Comparison of ENCODE assay signal across 1 cellular context in genomic region chr1:167936930-167937708, GRCh38.
A peak's percentile ranks its signal among the peaks of the same experiment; 100 is the strongest.
TF ChIP-seq lines count a peak whose summit lies in the region.

Gene MPC2, minus strand, starts transcription at chr1:167937072. Its CDS starts 1,231 bp downstream, at chr1:167935841.

TF ChIP-seq in GM12878, 131 proteins besides CTCF, POLR2A, EP300 and RAD21 (continued from another document and continues in another):
- TF ChIP-seq, protein P1, sequence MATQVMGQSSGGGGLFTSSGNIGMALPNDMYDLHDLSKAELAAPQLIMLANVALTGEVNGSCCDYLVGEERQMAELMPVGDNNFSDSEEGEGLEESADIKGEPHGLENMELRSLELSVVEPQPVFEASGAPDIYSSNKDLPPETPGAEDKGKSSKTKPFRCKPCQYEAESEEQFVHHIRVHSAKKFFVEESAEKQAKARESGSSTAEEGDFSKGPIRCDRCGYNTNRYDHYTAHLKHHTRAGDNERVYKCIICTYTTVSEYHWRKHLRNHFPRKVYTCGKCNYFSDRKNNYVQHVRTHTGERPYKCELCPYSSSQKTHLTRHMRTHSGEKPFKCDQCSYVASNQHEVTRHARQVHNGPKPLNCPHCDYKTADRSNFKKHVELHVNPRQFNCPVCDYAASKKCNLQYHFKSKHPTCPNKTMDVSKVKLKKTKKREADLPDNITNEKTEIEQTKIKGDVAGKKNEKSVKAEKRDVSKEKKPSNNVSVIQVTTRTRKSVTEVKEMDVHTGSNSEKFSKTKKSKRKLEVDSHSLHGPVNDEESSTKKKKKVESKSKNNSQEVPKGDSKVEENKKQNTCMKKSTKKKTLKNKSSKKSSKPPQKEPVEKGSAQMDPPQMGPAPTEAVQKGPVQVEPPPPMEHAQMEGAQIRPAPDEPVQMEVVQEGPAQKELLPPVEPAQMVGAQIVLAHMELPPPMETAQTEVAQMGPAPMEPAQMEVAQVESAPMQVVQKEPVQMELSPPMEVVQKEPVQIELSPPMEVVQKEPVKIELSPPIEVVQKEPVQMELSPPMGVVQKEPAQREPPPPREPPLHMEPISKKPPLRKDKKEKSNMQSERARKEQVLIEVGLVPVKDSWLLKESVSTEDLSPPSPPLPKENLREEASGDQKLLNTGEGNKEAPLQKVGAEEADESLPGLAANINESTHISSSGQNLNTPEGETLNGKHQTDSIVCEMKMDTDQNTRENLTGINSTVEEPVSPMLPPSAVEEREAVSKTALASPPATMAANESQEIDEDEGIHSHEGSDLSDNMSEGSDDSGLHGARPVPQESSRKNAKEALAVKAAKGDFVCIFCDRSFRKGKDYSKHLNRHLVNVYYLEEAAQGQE (IDR thresholded peaks at IDR 0.05; ENCODE audit: low read depth, low read length), result no peak
- TF ChIP-seq EED (IDR thresholded peaks at IDR 0.05; ENCODE audit: low read depth) (peak; percentile 65), GATAD2B (conservative IDR thresholded peaks at IDR 0.05; ENCODE audit: low read depth) (no peak; the same call in 1 of the 2 replicates), STAT1 (conservative IDR thresholded peaks at IDR 0.05) (no peak; the same call in 1 of the 2 replicates), MYB (IDR thresholded peaks at IDR 0.05; ENCODE audit: borderline replicate concordance, low read depth, low read length) (no peak), STAT3 (IDR thresholded peaks at IDR 0.05; ENCODE audit: low read depth, low read length) (no peak), ZZZ3 (IDR thresholded peaks at IDR 0.05; ENCODE audit: control insufficient read depth, insufficient read length, low read depth) (no peak), SKIL (IDR thresholded peaks at IDR 0.05; ENCODE audit: low read depth, poor library complexity, severe bottlenecking) (peak; percentile 46), TBL1XR1 (IDR thresholded peaks at IDR 0.05; ENCODE audit: low read depth, low read length) (no peak), JUNB (IDR thresholded peaks at IDR 0.05) (no peak; the same call in 1 of the 2 replicates), ZBTB4 (CRISPR knock-in tag; IDR thresholded peaks at IDR 0.05) (no peak), ZBED1 (IDR thresholded peaks at IDR 0.05; ENCODE audit: borderline replicate concordance) (peak; percentile 14; the same call in 1 of the 2 replicates), NR2F1 (conservative IDR thresholded peaks at IDR 0.05) (no peak), ATF2 (IDR thresholded peaks at IDR 0.05; ENCODE audit: low read length) (no peak), JUND (IDR thresholded peaks at IDR 0.05; ENCODE audit: low read depth, low read length) (no peak), SP1 (IDR thresholded peaks at IDR 0.05; ENCODE audit: low read depth, low read length) (peak; percentile 16), SIN3A (IDR thresholded peaks at IDR 0.05; ENCODE audit: low read depth, low read length) (no peak), PML (IDR thresholded peaks at IDR 0.05; ENCODE audit: low read length) (peak; percentile 65; the same call in 1 of the 2 replicates), RELB (IDR thresholded peaks at IDR 0.05; ENCODE audit: low read depth) (peak; percentile 65; the same call in 1 of the 2 replicates), POLR2AphosphoS5 (IDR thresholded peaks at IDR 0.05; ENCODE audit: low read length) (peak; percentile 68), MEF2A (IDR thresholded peaks at IDR 0.05; ENCODE audit: insufficient read depth, low read depth, low read length) (0 out of 2 replicates have a peak, but pooled peaks have one; percentile 35), MTA2 (IDR thresholded peaks at IDR 0.05; ENCODE audit: low read depth) (0 out of 2 replicates have a peak, but pooled peaks have one; percentile 31), ZNF592 (IDR thresholded peaks at IDR 0.05) (no peak), ZNF24 (IDR thresholded peaks at IDR 0.05) (no peak), SRF (IDR thresholded peaks at IDR 0.05; ENCODE audit: low read depth in 2 of 2, low read length in 2 of 2) (no peak), SPI1 (IDR thresholded peaks at IDR 0.05; ENCODE audit: borderline replicate concordance, insufficient read depth, low read depth, low read length) (peak; percentile 87), CREM (IDR thresholded peaks at IDR 0.05; ENCODE audit: low read depth) (0 out of 2 replicates have a peak, but pooled peaks have one; percentile 15), CBFB (IDR thresholded peaks at IDR 0.05; ENCODE audit: low read depth) (no peak)
- TF ChIP-seq, protein P2, sequence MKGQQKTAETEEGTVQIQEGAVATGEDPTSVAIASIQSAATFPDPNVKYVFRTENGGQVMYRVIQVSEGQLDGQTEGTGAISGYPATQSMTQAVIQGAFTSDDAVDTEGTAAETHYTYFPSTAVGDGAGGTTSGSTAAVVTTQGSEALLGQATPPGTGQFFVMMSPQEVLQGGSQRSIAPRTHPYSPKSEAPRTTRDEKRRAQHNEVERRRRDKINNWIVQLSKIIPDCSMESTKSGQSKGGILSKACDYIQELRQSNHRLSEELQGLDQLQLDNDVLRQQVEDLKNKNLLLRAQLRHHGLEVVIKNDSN (IDR thresholded peaks at IDR 0.05; ENCODE audit: borderline replicate concordance, extremely low read length, insufficient read depth, low read depth, low read length), result no peak
- TF ChIP-seq, protein P3, sequence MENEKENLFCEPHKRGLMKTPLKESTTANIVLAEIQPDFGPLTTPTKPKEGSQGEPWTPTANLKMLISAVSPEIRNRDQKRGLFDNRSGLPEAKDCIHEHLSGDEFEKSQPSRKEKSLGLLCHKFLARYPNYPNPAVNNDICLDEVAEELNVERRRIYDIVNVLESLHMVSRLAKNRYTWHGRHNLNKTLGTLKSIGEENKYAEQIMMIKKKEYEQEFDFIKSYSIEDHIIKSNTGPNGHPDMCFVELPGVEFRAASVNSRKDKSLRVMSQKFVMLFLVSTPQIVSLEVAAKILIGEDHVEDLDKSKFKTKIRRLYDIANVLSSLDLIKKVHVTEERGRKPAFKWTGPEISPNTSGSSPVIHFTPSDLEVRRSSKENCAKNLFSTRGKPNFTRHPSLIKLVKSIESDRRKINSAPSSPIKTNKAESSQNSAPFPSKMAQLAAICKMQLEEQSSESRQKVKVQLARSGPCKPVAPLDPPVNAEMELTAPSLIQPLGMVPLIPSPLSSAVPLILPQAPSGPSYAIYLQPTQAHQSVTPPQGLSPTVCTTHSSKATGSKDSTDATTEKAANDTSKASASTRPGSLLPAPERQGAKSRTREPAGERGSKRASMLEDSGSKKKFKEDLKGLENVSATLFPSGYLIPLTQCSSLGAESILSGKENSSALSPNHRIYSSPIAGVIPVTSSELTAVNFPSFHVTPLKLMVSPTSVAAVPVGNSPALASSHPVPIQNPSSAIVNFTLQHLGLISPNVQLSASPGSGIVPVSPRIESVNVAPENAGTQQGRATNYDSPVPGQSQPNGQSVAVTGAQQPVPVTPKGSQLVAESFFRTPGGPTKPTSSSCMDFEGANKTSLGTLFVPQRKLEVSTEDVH (IDR thresholded peaks at IDR 0.05; ENCODE audit: low read depth, partially characterized antibody), result no peak
- TF ChIP-seq, protein P4, sequence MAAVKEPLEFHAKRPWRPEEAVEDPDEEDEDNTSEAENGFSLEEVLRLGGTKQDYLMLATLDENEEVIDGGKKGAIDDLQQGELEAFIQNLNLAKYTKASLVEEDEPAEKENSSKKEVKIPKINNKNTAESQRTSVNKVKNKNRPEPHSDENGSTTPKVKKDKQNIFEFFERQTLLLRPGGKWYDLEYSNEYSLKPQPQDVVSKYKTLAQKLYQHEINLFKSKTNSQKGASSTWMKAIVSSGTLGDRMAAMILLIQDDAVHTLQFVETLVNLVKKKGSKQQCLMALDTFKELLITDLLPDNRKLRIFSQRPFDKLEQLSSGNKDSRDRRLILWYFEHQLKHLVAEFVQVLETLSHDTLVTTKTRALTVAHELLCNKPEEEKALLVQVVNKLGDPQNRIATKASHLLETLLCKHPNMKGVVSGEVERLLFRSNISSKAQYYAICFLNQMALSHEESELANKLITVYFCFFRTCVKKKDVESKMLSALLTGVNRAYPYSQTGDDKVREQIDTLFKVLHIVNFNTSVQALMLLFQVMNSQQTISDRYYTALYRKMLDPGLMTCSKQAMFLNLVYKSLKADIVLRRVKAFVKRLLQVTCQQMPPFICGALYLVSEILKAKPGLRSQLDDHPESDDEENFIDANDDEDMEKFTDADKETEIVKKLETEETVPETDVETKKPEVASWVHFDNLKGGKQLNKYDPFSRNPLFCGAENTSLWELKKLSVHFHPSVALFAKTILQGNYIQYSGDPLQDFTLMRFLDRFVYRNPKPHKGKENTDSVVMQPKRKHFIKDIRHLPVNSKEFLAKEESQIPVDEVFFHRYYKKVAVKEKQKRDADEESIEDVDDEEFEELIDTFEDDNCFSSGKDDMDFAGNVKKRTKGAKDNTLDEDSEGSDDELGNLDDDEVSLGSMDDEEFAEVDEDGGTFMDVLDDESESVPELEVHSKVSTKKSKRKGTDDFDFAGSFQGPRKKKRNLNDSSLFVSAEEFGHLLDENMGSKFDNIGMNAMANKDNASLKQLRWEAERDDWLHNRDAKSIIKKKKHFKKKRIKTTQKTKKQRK (IDR thresholded peaks at IDR 0.05; ENCODE audit: low read depth, low read length), result no peak
